Comparison of ENCODE assay signal across 9 cellular contexts in the genomic region with DNA sequence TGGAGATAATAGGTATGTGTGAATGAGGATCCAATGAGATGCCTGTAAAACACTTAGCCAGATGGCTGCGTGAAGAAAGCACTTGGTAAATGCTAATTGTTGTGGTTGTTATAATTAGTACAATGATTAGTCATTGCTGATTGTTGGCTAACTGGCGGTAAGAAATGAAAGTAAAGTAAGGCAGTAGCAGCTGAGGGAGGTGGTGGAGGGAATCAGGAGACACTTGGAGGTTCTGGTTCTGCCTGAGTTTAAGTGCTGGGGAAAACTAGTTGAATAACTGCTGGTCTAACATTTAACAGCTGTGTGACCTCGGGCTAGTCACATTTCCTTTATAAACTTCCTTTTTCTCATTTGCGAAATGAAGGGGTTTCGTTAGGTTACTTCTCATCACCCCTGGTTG. TPM values are rescaled to one million over a fixed set of nuclear protein-coding genes. Genes with fewer than 3 reads are reported as not detected.
A peak's percentile ranks its signal among the peaks of the same experiment; 100 is the strongest.
DNase-seq lines count a peak whose midpoint lies in the region; ATAC-seq and TF ChIP-seq lines count a peak whose summit lies in the region.
"Had no signal": no experiment of that assay in that cellular context is flagged by ENCODE, and none has a peak within 500 bp of the region (broad histone marks: within the 10 kb centered on the region; RNA-seq: fewer than 3 reads in every experiment).

No MANE protein-coding gene starts in this region.

- peak overlapping the region in 1 of 4 donors; percentile 31 for H3K27ac ChIP-seq in esophagus squamous epithelium

- DNase-seq in MV-4-11 (lab: John Stamatoyannopoulos, UW), result peak; percentile 97
- DNase-seq in lung microvascular endothelial cell (ENCODE audit: low read depth in 2 of 2), result peak; percentile 15 to 36
- no peak for DNase-seq in stimulated activated CD4-positive, alpha-beta T cell treated with anti-CD3 and anti-CD28 coated beads, Interleukin-4, amount 100 ng/mL, for 24 hours
- no peak for DNase-seq in stimulated activated CD4-positive, alpha-beta T cell treated with anti-CD3 and anti-CD28 coated beads, Interleukin-4, amount 100 ng/mL, for 1 hour
- no peak for DNase-seq in T1000 (lab: John Stamatoyannopoulos, UW)
- DNase-seq in esophagus squamous epithelium (lab: John Stamatoyannopoulos, UW), result no peak

- intact Hi-C loops in esophagus squamous epithelium (cut with DNase I), result loop anchor here (5.0 kb wide), 2 partner anchors 73 to 148 kb away; no protein-coding TSS in a partner anchor

- H3K9me3 ChIP-seq in esophagus squamous epithelium, result no peaks in the 10 kb centered on the region
- H3K9me3 ChIP-seq: adrenal gland had no signal

- H3K4me1 ChIP-seq in esophagus squamous epithelium, result peaks cover 0 to 33% (median 19%) of the 10 kb centered on the region in 3 donors
- H3K4me1 ChIP-seq: adrenal gland had no signal

- no peaks in the 10 kb centered on the region for H3K27me3 ChIP-seq in esophagus squamous epithelium
- H3K27me3 ChIP-seq: adrenal gland had no signal

- ATAC-seq in GM18858 (IDR thresholded peaks at IDR 0.05; ENCODE audit: unreplicated experiment), result peak; percentile 59
- peak; percentile 74 for ATAC-seq in HG02571 (IDR thresholded peaks at IDR 0.05; ENCODE audit: unreplicated experiment)

- WGBS in esophagus squamous epithelium, 2 donors, result 30 to 53% methylated on average over 5 of the region's 5 CpGs

- TF ChIP-seq POLR2A in esophagus squamous epithelium (IDR thresholded peaks at IDR 0.05), result no peak

- TF ChIP-seq CTCF in esophagus squamous epithelium (IDR thresholded peaks at IDR 0.05), result no peak

- no peaks in the 10 kb centered on the region for H3K36me3 ChIP-seq in esophagus squamous epithelium
- H3K36me3 ChIP-seq: adrenal gland had no signal

- peak overlapping the region in 1 of 4 donors; percentile 36 for H3K4me3 ChIP-seq in esophagus squamous epithelium
- H3K4me3 ChIP-seq: adrenal gland had no signal

RNA-seq across cellular contexts. Expression of a gene that starts 30.9 kb away (rescaled TPM):
- 10.9 and 11.1 TPM in 2 replicates for total RNA-seq in lung microvascular endothelial cell
- total RNA-seq in esophagus squamous epithelium, result 1 to 10 TPM; 1.1 to 2.5 (median 1.9) TPM

Comparison
In these comparisons a context has a peak if more than half of its experiments do, and no peak if none do; other contexts are left out.
1. DNase-seq: peak in MV-4-11 (single experiment) and lung microvascular endothelial cell (2 of 2); none in stimulated activated CD4-positive, alpha-beta T cell treated with anti-CD3 and anti-CD28 coated beads, Interleukin-4, amount 100 ng/mL, for 24 hours (single experiment), stimulated activated CD4-positive, alpha-beta T cell treated with anti-CD3 and anti-CD28 coated beads, Interleukin-4, amount 100 ng/mL, for 1 hour (single experiment), T1000 (single experiment) and esophagus squamous epithelium (single experiment).